In the genomic region with DNA sequence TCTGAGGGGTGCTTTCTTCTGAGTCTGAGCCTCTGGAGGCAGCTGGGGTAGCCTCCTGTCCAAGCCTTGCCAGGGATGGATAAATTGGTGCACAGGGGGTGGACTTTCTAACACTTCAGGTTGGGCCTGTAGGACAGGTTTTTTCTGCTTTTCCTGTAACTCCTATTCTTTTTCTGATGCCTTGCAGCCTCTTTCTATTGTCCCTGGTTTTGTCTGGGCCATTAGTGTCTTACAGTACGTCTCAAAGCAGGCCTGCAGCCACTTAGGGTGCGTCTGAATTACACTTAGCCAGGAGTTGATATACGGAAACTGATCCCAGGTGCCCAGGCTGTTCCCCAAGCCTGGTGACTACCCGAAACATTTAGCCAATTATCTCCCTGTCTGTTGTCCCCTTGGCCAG, we compare ENCODE assay signal across 25 cellular contexts.
"Had no signal": no experiment of that assay in that cellular context is flagged by ENCODE, and none has a peak within 500 bp of the region (broad histone marks: within the 10 kb centered on the region; RNA-seq: fewer than 3 reads in every experiment).

No MANE protein-coding gene starts in this region.

- H3K4me1 ChIP-seq: gastrocnemius medialis, spleen, uterus had no signal

- H3K27me3 Mint-ChIP-seq: central memory CD8-positive, alpha-beta T cell; dendritic cell treated with granulocyte-macrophage colony-stimulating factor and Interleukin-4, amounts not matched to agents 40 ng/mL and 50 ng/mL, for 4 days had no signal

- H3K4me1 Mint-ChIP-seq: central memory CD8-positive, alpha-beta T cell had no signal

- H3K4me2 ChIP-seq: hepatocyte had no signal

- H3K4me3 ChIP-seq: gastrocnemius medialis, hepatocyte, spleen, thoracic aorta, uterus had no signal

- H3K9me3 Mint-ChIP-seq: central memory CD8-positive, alpha-beta T cell; dendritic cell treated with granulocyte-macrophage colony-stimulating factor and Interleukin-4, amounts not matched to agents 40 ng/mL and 50 ng/mL, for 4 days; T-helper 2 cell treated with Interferon-gamma antibody and Interleukin-4, amounts not matched to agents 5 μg/mL and 100 μg/mL, for 36 hours; type B pancreatic cell had no signal

- H3K27ac Mint-ChIP-seq: activated naive CD8-positive, alpha-beta T cell; dendritic cell treated with granulocyte-macrophage colony-stimulating factor and Interleukin-4, amounts not matched to agents 40 ng/mL and 50 ng/mL, for 4 days; endodermal cell; naive thymus-derived CD4-positive, alpha-beta T cell; T-helper 2 cell treated with Interferon-gamma antibody and Interleukin-4, amounts not matched to agents 5 μg/mL and 100 μg/mL, for 36 hours; type B pancreatic cell had no signal

- H3K27me3 ChIP-seq: gastrocnemius medialis, hepatocyte, spleen, uterus had no signal

- H3K4me3 Mint-ChIP-seq: activated naive CD8-positive, alpha-beta T cell; central memory CD8-positive, alpha-beta T cell; dendritic cell treated with granulocyte-macrophage colony-stimulating factor and Interleukin-4, amounts not matched to agents 40 ng/mL and 50 ng/mL, for 4 days; endodermal cell; mesothelial cell of epicardium; T-helper 2 cell treated with Interferon-gamma antibody and Interleukin-4, amounts not matched to agents 5 μg/mL and 100 μg/mL, for 36 hours; type B pancreatic cell had no signal

- ATAC-seq: gastrocnemius medialis; left colon; naive thymus-derived CD4-positive, alpha-beta T cell; right cardiac atrium had no signal

- H2AFZ ChIP-seq: hepatocyte had no signal

- H3K79me2 ChIP-seq: hepatocyte had no signal

- FAIRE-seq: kidney had no signal

- H3K27ac ChIP-seq: gastrocnemius medialis, hepatocyte, spleen, thoracic aorta, uterus had no signal

- H3K9me3 ChIP-seq: gastrocnemius medialis, thoracic aorta, uterus had no signal

- DNase-seq: activated CD4-positive, alpha-beta T cell treated with anti-CD3 and anti-CD28 coated beads for 4 hours; activated CD4-positive, alpha-beta T cell treated with anti-CD3 and anti-CD28 coated beads, Interleukin-2, amount 50 U/mL, for 48 hours; activated CD4-positive, CD25-positive, alpha-beta regulatory T cell; activated CD8-positive, alpha-beta memory T cell treated with anti-CD3 and anti-CD28 coated beads for 24 hours; activated effector memory CD4-positive, alpha-beta T cell treated with Interleukin-2 at 50 U/mL for 16 hours; activated naive CD4-positive, alpha-beta T cell treated with Interleukin-2 at 50 U/mL for 16 hours; anterior cingulate cortex; endodermal cell; gastrocnemius medialis; kidney; left colon; naive thymus-derived CD4-positive, alpha-beta T cell; spleen; stimulated activated CD4-positive, alpha-beta T cell treated with anti-CD3 and anti-CD28 coated beads, Interleukin-2, amount 100 ng/mL, for 48 hours; stimulated activated naive CD4-positive, alpha-beta T cell treated with Interleukin-2 at 50 U/mL for 16 hours; uterus had no signal

- H3K36me3 ChIP-seq: gastrocnemius medialis, spleen, thoracic aorta, uterus had no signal

- H3K36me3 Mint-ChIP-seq: activated naive CD8-positive, alpha-beta T cell; mesothelial cell of epicardium; naive thymus-derived CD4-positive, alpha-beta T cell; type B pancreatic cell had no signal
